1 cellular context compared by ENCODE assay signal in genomic region chr20:10448270-10449156, GRCh38.
TF ChIP-seq lines count a peak whose summit lies in the region.

No MANE protein-coding gene starts in this region.

TF ChIP-seq in WTC11, 78 proteins besides CTCF, POLR2A, EP300 and RAD21 (continued from another document):
- TF ChIP-seq, protein P1, sequence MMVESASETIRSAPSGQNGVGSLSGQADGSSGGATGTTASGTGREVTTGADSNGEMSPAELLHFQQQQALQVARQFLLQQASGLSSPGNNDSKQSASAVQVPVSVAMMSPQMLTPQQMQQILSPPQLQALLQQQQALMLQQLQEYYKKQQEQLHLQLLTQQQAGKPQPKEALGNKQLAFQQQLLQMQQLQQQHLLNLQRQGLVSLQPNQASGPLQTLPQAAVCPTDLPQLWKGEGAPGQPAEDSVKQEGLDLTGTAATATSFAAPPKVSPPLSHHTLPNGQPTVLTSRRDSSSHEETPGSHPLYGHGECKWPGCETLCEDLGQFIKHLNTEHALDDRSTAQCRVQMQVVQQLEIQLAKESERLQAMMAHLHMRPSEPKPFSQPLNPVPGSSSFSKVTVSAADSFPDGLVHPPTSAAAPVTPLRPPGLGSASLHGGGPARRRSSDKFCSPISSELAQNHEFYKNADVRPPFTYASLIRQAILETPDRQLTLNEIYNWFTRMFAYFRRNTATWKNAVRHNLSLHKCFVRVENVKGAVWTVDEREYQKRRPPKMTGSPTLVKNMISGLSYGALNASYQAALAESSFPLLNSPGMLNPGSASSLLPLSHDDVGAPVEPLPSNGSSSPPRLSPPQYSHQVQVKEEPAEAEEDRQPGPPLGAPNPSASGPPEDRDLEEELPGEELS (CRISPR knock-in tag; IDR thresholded peaks at IDR 0.05), result no peak
- TF ChIP-seq ZNF219 (CRISPR knock-in tag; IDR thresholded peaks at IDR 0.05; ENCODE audit: borderline replicate concordance) (no peak), ATF1 (CRISPR knock-in tag; IDR thresholded peaks at IDR 0.05) (no peak), KAT7 (CRISPR knock-in tag; IDR thresholded peaks at IDR 0.05; ENCODE audit: borderline replicate concordance) (no peak), NR3C1 (CRISPR knock-in tag; conservative IDR thresholded peaks at IDR 0.05; ENCODE audit: low read depth) (no peak), E2F4 (CRISPR knock-in tag; IDR thresholded peaks at IDR 0.05; ENCODE audit: borderline replicate concordance, low read depth) (no peak)
- TF ChIP-seq, protein P2, sequence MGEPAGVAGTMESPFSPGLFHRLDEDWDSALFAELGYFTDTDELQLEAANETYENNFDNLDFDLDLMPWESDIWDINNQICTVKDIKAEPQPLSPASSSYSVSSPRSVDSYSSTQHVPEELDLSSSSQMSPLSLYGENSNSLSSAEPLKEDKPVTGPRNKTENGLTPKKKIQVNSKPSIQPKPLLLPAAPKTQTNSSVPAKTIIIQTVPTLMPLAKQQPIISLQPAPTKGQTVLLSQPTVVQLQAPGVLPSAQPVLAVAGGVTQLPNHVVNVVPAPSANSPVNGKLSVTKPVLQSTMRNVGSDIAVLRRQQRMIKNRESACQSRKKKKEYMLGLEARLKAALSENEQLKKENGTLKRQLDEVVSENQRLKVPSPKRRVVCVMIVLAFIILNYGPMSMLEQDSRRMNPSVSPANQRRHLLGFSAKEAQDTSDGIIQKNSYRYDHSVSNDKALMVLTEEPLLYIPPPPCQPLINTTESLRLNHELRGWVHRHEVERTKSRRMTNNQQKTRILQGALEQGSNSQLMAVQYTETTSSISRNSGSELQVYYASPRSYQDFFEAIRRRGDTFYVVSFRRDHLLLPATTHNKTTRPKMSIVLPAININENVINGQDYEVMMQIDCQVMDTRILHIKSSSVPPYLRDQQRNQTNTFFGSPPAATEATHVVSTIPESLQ (CRISPR knock-in tag; IDR thresholded peaks at IDR 0.05), result no peak
